In genomic region chr11:128516467-128516778, GRCh38 we compare ENCODE assay signal across 11 cellular contexts.
DNase-seq lines count a peak whose midpoint lies in the region; ATAC-seq and TF ChIP-seq lines count a peak whose summit lies in the region.
"Had no signal": no experiment of that assay in that cellular context is flagged by ENCODE, and none has a peak within 500 bp of the region (broad histone marks: within the 10 kb centered on the region; RNA-seq: fewer than 3 reads in every experiment).

No MANE protein-coding gene starts in this region.

- ATAC-seq in DND-41 (ENCODE audit: insufficient read depth, low read depth) (no peak), PC-3 (no peak), HG02763 (IDR thresholded peaks at IDR 0.05; ENCODE audit: unreplicated experiment) (no peak), HG02610 (IDR thresholded peaks at IDR 0.05; ENCODE audit: unreplicated experiment) (no peak)

- no peak overlapping the region for H2AFZ ChIP-seq in DND-41 (ENCODE audit: low read depth, low read length)
- H2AFZ ChIP-seq in PC-3 (ENCODE audit: low read length), result no peak overlapping the region
- H2AFZ ChIP-seq in fibroblast of lung (ENCODE audit: low read length), result no peak overlapping the region

- H3K4me2 ChIP-seq in DND-41 (ENCODE audit: insufficient read depth, low read length) (peak overlapping the region; percentile 78), PC-3 (ENCODE audit: low read length) (peak overlapping the region; percentile 84), fibroblast of lung (ENCODE audit: extremely low read depth, insufficient read depth, low read length) (peak overlapping the region; percentile 82)

- no peaks in the 10 kb centered on the region for H3K9me2 ChIP-seq in PC-3 (replicated peaks; ENCODE audit: low read length)

- H3F3A ChIP-seq in PC-3 (ENCODE audit: low read length, unreplicated experiment), result no peaks in the 10 kb centered on the region

- H3K27me3 ChIP-seq in DND-41 (ENCODE audit: insufficient read depth, low read length, poor library complexity) (no peaks in the 10 kb centered on the region), PC-3 (ENCODE audit: low read length) (no peaks in the 10 kb centered on the region), fibroblast of lung (ENCODE audit: control insufficient read depth, insufficient read depth, low read length) (no peaks in the 10 kb centered on the region)

- H3K9ac ChIP-seq in DND-41 (ENCODE audit: low read depth, low read length), result peak overlapping the region; percentile 17
- no peak overlapping the region for H3K9ac ChIP-seq in PC-3 (ENCODE audit: low read length)
- H3K9ac ChIP-seq in fibroblast of lung (ENCODE audit: insufficient read depth, low read length), result no peak overlapping the region

- H3K9me3 ChIP-seq in DND-41 (ENCODE audit: insufficient read depth, low read length, severe bottlenecking) (no peaks in the 10 kb centered on the region), PC-3 (ENCODE audit: low read length) (no peaks in the 10 kb centered on the region), fibroblast of lung (ENCODE audit: control insufficient read depth, insufficient read depth, low read depth, low read length) (no peaks in the 10 kb centered on the region)

- H3K36me3 ChIP-seq in DND-41 (ENCODE audit: insufficient read depth, low read length) (peaks cover 60% of the 10 kb centered on the region), PC-3 (ENCODE audit: low read depth, low read length) (peaks cover 18% of the 10 kb centered on the region), fibroblast of lung (ENCODE audit: control insufficient read depth, insufficient read depth, low read length) (peaks cover 7% of the 10 kb centered on the region)

- BruUV-seq in PC-3 (replicated peaks; lab: Mats Ljungman, UMichigan), result no TSS peak

- DNase-seq in DND-41 (no peak), PC-3 (no peak), fibroblast of lung (ENCODE audit: low read depth in 2 of 2) (no peak), skeletal muscle cell (ENCODE audit: low read depth) (no peak), GM03348 (ENCODE audit: low spot score) (no peak)
- no peak for DNase-seq in effector CD4-positive, alpha-beta T cell
- DNase-seq: activated gamma-delta T cell; NCI-H345; stimulated activated CD4-positive, alpha-beta T cell treated with anti-CD3 and anti-CD28 coated beads, Interleukin-12 subunit alpha, Interleukin-12 subunit beta, amount 100 ng/mL, for 4 hours had no signal

- POLR2A ChIA-PET in PC-3 (lab: Charles Lee; ENCODE audit: unreplicated experiment), result interaction anchor here (0.6 to 0.7 kb wide), 3 partner anchors 15 to 227 kb away, joined by 3 to 4 read pairs (median 4); no protein-coding TSS in a partner anchor

- CTCF ChIA-PET in PC-3 (lab: Charles Lee), result interaction anchor here (0.5 kb wide), 1 partner anchor 365 kb away, joined by 11 read pairs; no protein-coding TSS in a partner anchor

- H3K4me1 ChIP-seq in DND-41 (ENCODE audit: insufficient read depth, low read length) (peaks cover 74% of the 10 kb centered on the region), PC-3 (ENCODE audit: insufficient read depth, low read length) (peaks cover 57% of the 10 kb centered on the region), fibroblast of lung (ENCODE audit: control insufficient read depth, extremely low read depth, insufficient read depth, low read length) (peaks cover 18% of the 10 kb centered on the region)

- intact Hi-C loops in PC-3 (cut with micrococcal nuclease), result loop anchor here (5.0 kb wide), 2 partner anchors 34 to 69 kb away; no protein-coding TSS in a partner anchor

- no peak for TF ChIP-seq CTCF in DND-41 (IDR thresholded peaks at IDR 0.05; ENCODE audit: borderline replicate concordance, extremely low read depth, low read length, poor library complexity, severe bottlenecking)
- no peak for TF ChIP-seq CTCF in PC-3 (conservative IDR thresholded peaks at IDR 0.05; ENCODE audit: low read depth, low read length)
- no peak for TF ChIP-seq CTCF in fibroblast of lung (conservative IDR thresholded peaks at IDR 0.05 in 1 of 2, IDR thresholded peaks at IDR 0.05 in 1 of 2; ENCODE audit: low read depth in 1 of 2, low read length in 2 of 2)

- H3K27ac ChIP-seq in DND-41 (ENCODE audit: low read length), result peak overlapping the region; percentile 33
- H3K27ac ChIP-seq in PC-3 (ENCODE audit: low read length), result no peak overlapping the region
- peak overlapping the region; percentile 99 for H3K27ac ChIP-seq in fibroblast of lung (ENCODE audit: insufficient read depth, low read length)

- H4K20me1 ChIP-seq in DND-41 (ENCODE audit: insufficient read depth, low read length) (peaks cover 88% of the 10 kb centered on the region), PC-3 (ENCODE audit: low read length) (peaks cover 73% of the 10 kb centered on the region), fibroblast of lung (ENCODE audit: control insufficient read depth, extremely low read depth, insufficient read depth, low read length) (peaks cover 5% of the 10 kb centered on the region)

- H3K79me2 ChIP-seq in DND-41 (ENCODE audit: insufficient read depth, low read length), result peaks cover 100% of the 10 kb centered on the region
- H3K79me2 ChIP-seq in PC-3 (ENCODE audit: low read length), result peaks cover 100% of the 10 kb centered on the region
- peaks cover 100% of the 10 kb centered on the region for H3K79me2 ChIP-seq in fibroblast of lung (ENCODE audit: control insufficient read depth, insufficient read depth, low read length)

- H3K4me3 ChIP-seq in DND-41 (ENCODE audit: low read depth in 1 of 2, low read length in 2 of 2), result peak overlapping the region in 1 of 2 experiments; percentile 81; a peak in 2 of 4 replicates
- peak overlapping the region; percentile 77 for H3K4me3 ChIP-seq in PC-3 (ENCODE audit: low read length)
- peak overlapping the region in 3 of 4 experiments; percentile 22 to 96 (median 94) for H3K4me3 ChIP-seq in fibroblast of lung (replicated peaks in 1 of 4; ENCODE audit: control extremely low read depth in 1 of 4, insufficient read depth in 1 of 4, low read depth in 3 of 4, low read length in 4 of 4)
- H3K4me3 ChIP-seq in skeletal muscle cell (ENCODE audit: low read depth, low read length), result peak overlapping the region; percentile 96
